ENCODE assay signal across 27 cellular contexts in genomic region chr17:66667090-66667489, GRCh38.
A peak's percentile ranks its signal among the peaks of the same experiment; 100 is the strongest.
DNase-seq lines count a peak whose midpoint lies in the region; ATAC-seq, FAIRE-seq and TF ChIP-seq lines count a peak whose summit lies in the region.
"Had no signal": no experiment of that assay in that cellular context is flagged by ENCODE, and none has a peak within 500 bp of the region (broad histone marks: within the 10 kb centered on the region; RNA-seq: fewer than 3 reads in every experiment).

No MANE protein-coding gene starts in this region.

- H3K27me3 Mint-ChIP-seq in activated naive CD4-positive, alpha-beta T cell treated with anti-CD3 and anti-CD28 coated beads, Interleukin-2, amount 10 ng/mL, durations not matched to agents 7 days and 5 days, result no peaks in the 10 kb centered on the region
- H3K27me3 Mint-ChIP-seq in activated CD4-positive, alpha-beta memory T cell treated with anti-CD3 and anti-CD28 coated beads, Interleukin-2, amount 10 ng/mL, durations not matched to agents 7 days and 5 days, result no peaks in the 10 kb centered on the region
- no peaks in the 10 kb centered on the region for H3K27me3 Mint-ChIP-seq in effector memory CD8-positive, alpha-beta T cell

- DNase-seq in activated naive CD4-positive, alpha-beta T cell treated with anti-CD3 and anti-CD28 coated beads, Interleukin-2, amount 50 U/mL, for 72 hours (ENCODE audit: low spot score in 2 of 2), result no peak
- DNase-seq in activated naive CD4-positive, alpha-beta T cell treated with anti-CD3 and anti-CD28 coated beads, Interleukin-2, amount 10 ng/mL, durations not matched to agents 7 days and 5 days, result no peak
- DNase-seq in activated CD4-positive, alpha-beta memory T cell treated with anti-CD3 and anti-CD28 coated beads, Interleukin-2, amount 10 ng/mL, durations not matched to agents 7 days and 5 days, result no peak
- DNase-seq in effector memory CD8-positive, alpha-beta T cell, result no peak
- DNase-seq in SW480 (ENCODE audit: low spot score) (no peak), GF-D8 (lab: John Stamatoyannopoulos, UW) (no peak), H54 (ENCODE audit: insufficient read length, low spot score) (no peak), testis (no peak)
- DNase-seq: aorta, Calu3, endodermal cell, foreskin keratinocyte, KG1, kidney glomerular epithelial cell, MM.1S, mucosa of descending colon, NCI-H1436 treated with DMSO at 0.1 percent for 48 hours, NCI-H345, NCI-H748 treated with DMSO at 0.1 percent for 48 hours, right cardiac atrium, SW 1271 had no signal

- no peak overlapping the region for H3K27ac ChIP-seq in testis
- H3K27ac ChIP-seq: BLaER1, cardiac muscle cell, coronary artery, foreskin keratinocyte, suprapubic skin had no signal

- peaks cover 31 to 71% of the 10 kb centered on the region in 2 donors for H3K36me3 Mint-ChIP-seq in activated naive CD4-positive, alpha-beta T cell treated with anti-CD3 and anti-CD28 coated beads, Interleukin-2, amount 50 U/mL, for 72 hours
- H3K36me3 Mint-ChIP-seq in activated naive CD4-positive, alpha-beta T cell treated with anti-CD3 and anti-CD28 coated beads, Interleukin-2, amount 10 ng/mL, durations not matched to agents 7 days and 5 days, result peaks cover 43% of the 10 kb centered on the region
- H3K36me3 Mint-ChIP-seq in activated CD4-positive, alpha-beta memory T cell treated with anti-CD3 and anti-CD28 coated beads, Interleukin-2, amount 10 ng/mL, durations not matched to agents 7 days and 5 days (ENCODE audit: low read depth), result peaks cover 35% of the 10 kb centered on the region
- peaks cover 3% of the 10 kb centered on the region for H3K36me3 Mint-ChIP-seq in effector memory CD8-positive, alpha-beta T cell (ENCODE audit: insufficient read depth)

- TF ChIP-seq POLR2A in H54 (IDR thresholded peaks at IDR 0.05; ENCODE audit: low read depth, low read length) (no peak), testis (IDR thresholded peaks at IDR 0.05) (no peak)

- no peak for FAIRE-seq in H54 (lab: Jason Lieb, UNC)

- WGBS in testis, 2 donors, result 85 to 92% methylated on average over 5 of the region's 5 CpGs

- H3K4me1 Mint-ChIP-seq in activated naive CD4-positive, alpha-beta T cell treated with anti-CD3 and anti-CD28 coated beads, Interleukin-2, amount 10 ng/mL, durations not matched to agents 7 days and 5 days, result peaks cover 44% of the 10 kb centered on the region
- H3K4me1 Mint-ChIP-seq in activated CD4-positive, alpha-beta memory T cell treated with anti-CD3 and anti-CD28 coated beads, Interleukin-2, amount 10 ng/mL, durations not matched to agents 7 days and 5 days, result peaks cover 35% of the 10 kb centered on the region
- peaks cover 14 to 26% of the 10 kb centered on the region in 2 donors for H3K4me1 Mint-ChIP-seq in effector memory CD8-positive, alpha-beta T cell (ENCODE audit: low read depth in 2 of 2)

- CTCF ChIA-PET in activated naive CD4-positive, alpha-beta T cell treated with anti-CD3 and anti-CD28 coated beads, Interleukin-2, amount 10 ng/mL, durations not matched to agents 7 days and 5 days (lab: Charles Lee), result no interaction called here
- CTCF ChIA-PET in activated CD4-positive, alpha-beta memory T cell treated with anti-CD3 and anti-CD28 coated beads, Interleukin-2, amount 10 ng/mL, durations not matched to agents 7 days and 5 days (lab: Charles Lee), result no interaction called here

- H3K4me1 ChIP-seq in testis, result no peaks in the 10 kb centered on the region
- H3K4me1 ChIP-seq: foreskin keratinocyte, suprapubic skin had no signal

- H3K27ac Mint-ChIP-seq in activated naive CD4-positive, alpha-beta T cell treated with anti-CD3 and anti-CD28 coated beads, Interleukin-2, amount 50 U/mL, for 72 hours, result peak overlapping the region; percentile 46 to 86
- no peak overlapping the region for H3K27ac Mint-ChIP-seq in activated naive CD4-positive, alpha-beta T cell treated with anti-CD3 and anti-CD28 coated beads, Interleukin-2, amount 10 ng/mL, durations not matched to agents 7 days and 5 days
- peak overlapping the region; percentile 62 for H3K27ac Mint-ChIP-seq in activated CD4-positive, alpha-beta memory T cell treated with anti-CD3 and anti-CD28 coated beads, Interleukin-2, amount 10 ng/mL, durations not matched to agents 7 days and 5 days
- peak overlapping the region; percentile 67 to 77 for H3K27ac Mint-ChIP-seq in effector memory CD8-positive, alpha-beta T cell

- H3K9me3 Mint-ChIP-seq in activated naive CD4-positive, alpha-beta T cell treated with anti-CD3 and anti-CD28 coated beads, Interleukin-2, amount 50 U/mL, for 72 hours, result peaks cover 0 to 18% of the 10 kb centered on the region in 2 donors
- H3K9me3 Mint-ChIP-seq in activated naive CD4-positive, alpha-beta T cell treated with anti-CD3 and anti-CD28 coated beads, Interleukin-2, amount 10 ng/mL, durations not matched to agents 7 days and 5 days, result peaks cover 1% of the 10 kb centered on the region
- H3K9me3 Mint-ChIP-seq in activated CD4-positive, alpha-beta memory T cell treated with anti-CD3 and anti-CD28 coated beads, Interleukin-2, amount 10 ng/mL, durations not matched to agents 7 days and 5 days, result no peaks in the 10 kb centered on the region
- no peaks in the 10 kb centered on the region for H3K9me3 Mint-ChIP-seq in effector memory CD8-positive, alpha-beta T cell

- ATAC-seq in activated naive CD4-positive, alpha-beta T cell treated with anti-CD3 and anti-CD28 coated beads, Interleukin-2, amount 50 U/mL, for 72 hours, result peak in 1 of 2 donors; percentile 27
- no peak for ATAC-seq in effector memory CD8-positive, alpha-beta T cell (replicated peaks)
- ATAC-seq: esophagus mucosa, foreskin keratinocyte, mucosa of descending colon, right cardiac atrium had no signal

- no peaks in the 10 kb centered on the region for H3K9me3 ChIP-seq in testis
- H3K9me3 ChIP-seq: BLaER1, mucosa of descending colon, suprapubic skin had no signal

- no peak overlapping the region for H3K4me3 Mint-ChIP-seq in activated naive CD4-positive, alpha-beta T cell treated with anti-CD3 and anti-CD28 coated beads, Interleukin-2, amount 10 ng/mL, durations not matched to agents 7 days and 5 days
- no peak overlapping the region for H3K4me3 Mint-ChIP-seq in activated CD4-positive, alpha-beta memory T cell treated with anti-CD3 and anti-CD28 coated beads, Interleukin-2, amount 10 ng/mL, durations not matched to agents 7 days and 5 days
- no peak overlapping the region for H3K4me3 Mint-ChIP-seq in effector memory CD8-positive, alpha-beta T cell
- H3K4me3 Mint-ChIP-seq: endodermal cell had no signal

- H3K4me3 ChIP-seq in testis, result no peak overlapping the region
- H3K4me3 ChIP-seq: BLaER1, cardiac muscle cell, coronary artery, lung, mucosa of descending colon, suprapubic skin had no signal

- POLR2A ChIA-PET in activated CD4-positive, alpha-beta memory T cell treated with anti-CD3 and anti-CD28 coated beads, Interleukin-2, amount 10 ng/mL, durations not matched to agents 7 days and 5 days (lab: Charles Lee), result no interaction called here

- no peak for TF ChIP-seq CTCF in testis (IDR thresholded peaks at IDR 0.05)

- H3K27me3 ChIP-seq in testis, result no peaks in the 10 kb centered on the region
- H3K27me3 ChIP-seq: BLaER1, cardiac muscle cell, foreskin keratinocyte, suprapubic skin had no signal

- H3K36me3 ChIP-seq in testis (ENCODE audit: low read depth, missing control alignments), result no peaks in the 10 kb centered on the region
- H3K36me3 ChIP-seq: BLaER1, cardiac muscle cell, suprapubic skin had no signal

- intact Hi-C loops in testis (cut with DNase I; ENCODE audit: low total_unique reads), result no loop called here
